Comparison of ENCODE assay signal across 16 cellular contexts in the genomic region with DNA sequence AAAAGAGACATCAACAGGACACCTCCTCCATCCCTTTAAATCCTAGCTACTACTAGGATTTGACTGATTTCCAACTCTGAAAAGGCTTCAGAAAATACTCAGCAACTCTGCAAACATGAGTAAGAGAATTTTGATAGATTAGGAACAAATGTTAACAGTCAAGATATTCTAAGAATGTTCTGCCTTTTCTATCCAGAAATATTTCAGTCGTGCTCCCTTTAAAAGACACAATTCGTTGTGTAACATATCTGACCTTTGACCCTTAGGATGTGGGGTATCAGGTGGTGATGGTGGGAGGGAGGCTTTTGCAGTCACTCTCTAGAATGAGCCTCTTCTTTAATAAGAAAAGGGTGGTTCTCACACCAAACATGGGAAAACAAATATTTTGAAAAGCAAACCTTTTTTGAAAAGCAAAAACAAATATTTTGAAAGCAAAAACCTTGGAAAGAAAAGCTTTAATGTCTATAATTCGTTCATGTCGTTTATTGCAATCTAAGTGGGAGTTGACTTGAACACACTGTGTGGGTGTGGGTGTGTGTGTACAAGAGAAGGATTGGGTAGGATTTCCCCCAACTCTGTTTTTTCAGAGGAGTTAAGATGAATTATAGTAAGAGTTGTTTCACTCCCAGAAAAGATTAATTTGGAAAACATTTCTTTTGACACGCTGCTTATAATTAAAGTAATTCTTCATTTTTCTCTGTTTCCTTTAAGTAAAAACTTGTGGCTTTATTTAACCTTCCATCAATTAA.
"Had no signal": no experiment of that assay in that cellular context is flagged by ENCODE, and none has a peak within 500 bp of the region (broad histone marks: within the 10 kb centered on the region; RNA-seq: fewer than 3 reads in every experiment).

No MANE protein-coding gene starts in this region.

- H3K27me3 ChIP-seq: cardiac muscle cell, colonic mucosa, upper lobe of left lung had no signal

- H3K27ac ChIP-seq: cardiac muscle cell, colonic mucosa, upper lobe of left lung, WERI-Rb-1 had no signal

- H3K9me3 ChIP-seq: colonic mucosa, upper lobe of left lung had no signal

- H3K36me3 ChIP-seq: cardiac muscle cell, colonic mucosa, upper lobe of left lung, WERI-Rb-1 had no signal

- DNase-seq: activated CD4-positive, alpha-beta memory T cell treated with anti-CD3 and anti-CD28 coated beads, Interleukin-2, amount 10 ng/mL, durations not matched to agents 7 days and 5 days; activated CD4-positive, alpha-beta T cell treated with anti-CD3 and anti-CD28 coated beads for 36 hours; activated gamma-delta T cell treated with Interleukin-2 at 50 U/mL for 16 hours; activated T-cell treated with anti-CD3 and anti-CD28 coated beads, Interleukin-2, amount 50 U/mL, for 72 hours; colonic mucosa; effector CD4-positive, alpha-beta T cell; right cardiac atrium; stimulated activated CD4-positive, alpha-beta T cell treated with anti-CD3 and anti-CD28 coated beads, Interleukin-2, amount 100 ng/mL, for 24 hours; stimulated activated naive CD4-positive, alpha-beta T cell; substantia nigra; T-cell; T1000; upper lobe of left lung; WERI-Rb-1 had no signal

- H3K9me3 Mint-ChIP-seq: activated CD4-positive, alpha-beta memory T cell treated with anti-CD3 and anti-CD28 coated beads, Interleukin-2, amount 10 ng/mL, durations not matched to agents 7 days and 5 days; activated T-cell treated with anti-CD3 and anti-CD28 coated beads, Interleukin-2, amount 50 U/mL, for 72 hours; memory B cell; T-cell had no signal

- H3K4me1 ChIP-seq: colonic mucosa had no signal

- H3K27me3 Mint-ChIP-seq: activated CD4-positive, alpha-beta memory T cell treated with anti-CD3 and anti-CD28 coated beads, Interleukin-2, amount 10 ng/mL, durations not matched to agents 7 days and 5 days; activated CD4-positive, alpha-beta T cell treated with anti-CD3 and anti-CD28 coated beads for 36 hours; memory B cell; T-cell had no signal

- H3K4me3 ChIP-seq: cardiac muscle cell, colonic mucosa, upper lobe of left lung had no signal

- H3K4me1 Mint-ChIP-seq: activated CD4-positive, alpha-beta memory T cell treated with anti-CD3 and anti-CD28 coated beads, Interleukin-2, amount 10 ng/mL, durations not matched to agents 7 days and 5 days; memory B cell; T-cell had no signal

- H3K36me3 Mint-ChIP-seq: memory B cell, T-cell had no signal

- H3K4me3 Mint-ChIP-seq: activated CD4-positive, alpha-beta memory T cell treated with anti-CD3 and anti-CD28 coated beads, Interleukin-2, amount 10 ng/mL, durations not matched to agents 7 days and 5 days; activated CD4-positive, alpha-beta T cell treated with anti-CD3 and anti-CD28 coated beads for 36 hours; activated T-cell treated with anti-CD3 and anti-CD28 coated beads, Interleukin-2, amount 50 U/mL, for 72 hours; memory B cell; T-cell had no signal

- H3K27ac Mint-ChIP-seq: activated CD4-positive, alpha-beta memory T cell treated with anti-CD3 and anti-CD28 coated beads, Interleukin-2, amount 10 ng/mL, durations not matched to agents 7 days and 5 days; activated CD4-positive, alpha-beta T cell treated with anti-CD3 and anti-CD28 coated beads for 36 hours; activated T-cell treated with anti-CD3 and anti-CD28 coated beads, Interleukin-2, amount 50 U/mL, for 72 hours; memory B cell; T-cell had no signal
